ENCODE assay signal across 8 cellular contexts in the genomic region with DNA sequence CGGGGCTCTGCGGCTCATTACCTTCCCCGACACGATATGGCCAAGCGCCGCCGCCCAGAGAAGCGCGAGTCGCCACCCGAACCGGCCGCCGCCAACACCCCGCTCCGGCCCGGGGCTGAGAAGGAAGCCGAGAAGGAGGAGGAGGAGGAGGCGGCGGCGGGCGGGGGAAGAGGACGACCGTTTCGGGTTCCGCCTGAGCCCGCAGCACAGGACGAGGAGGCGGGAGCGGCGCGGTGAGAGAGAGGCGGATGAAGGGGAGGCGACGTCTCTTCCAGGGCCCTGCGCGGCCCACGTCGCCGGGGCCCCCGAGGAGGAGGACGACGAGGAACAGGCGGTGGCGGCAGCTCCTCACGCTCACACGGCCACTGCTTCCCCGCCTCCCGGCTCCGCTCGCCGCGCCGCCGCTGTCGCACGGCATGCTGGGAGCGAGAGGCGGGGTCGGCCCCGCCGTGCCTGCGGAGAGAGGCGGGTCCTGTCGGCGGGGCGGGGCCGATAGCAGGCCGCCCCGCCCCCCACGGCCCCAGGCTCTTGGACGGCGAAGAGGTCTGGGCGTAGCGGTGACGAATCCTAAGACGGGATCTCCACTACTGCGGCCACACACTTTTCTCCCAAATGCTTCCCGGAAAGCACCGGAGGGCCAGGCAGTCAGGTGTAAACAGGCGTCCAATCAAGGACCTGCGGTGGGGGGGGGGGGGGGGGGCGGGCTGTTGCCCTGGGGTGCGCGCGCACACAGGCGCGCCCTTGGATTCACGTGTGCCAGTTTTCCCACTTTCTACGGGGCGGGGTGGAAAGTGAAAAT.
A peak's percentile ranks its signal among the peaks of the same experiment; 100 is the strongest.
DNase-seq lines count a peak whose midpoint lies in the region; ATAC-seq, FAIRE-seq and TF ChIP-seq lines count a peak whose summit lies in the region.

No MANE protein-coding gene starts in this region.

- peak; percentile 77 for TF ChIP-seq POLR2A in H54 (IDR thresholded peaks at IDR 0.05; ENCODE audit: low read depth, low read length)

- TF ChIP-seq CTCF in glutamatergic neuron (IDR thresholded peaks at IDR 0.05; ENCODE audit: partially characterized antibody, unreplicated experiment) (no peak), omental fat pad (IDR thresholded peaks at IDR 0.05) (no peak)

- peak; percentile 89 for FAIRE-seq in H54 (lab: Jason Lieb, UNC)

- ATAC-seq in SK-N-SH treated with all-trans-retinoic acid at 6 μM for 48 hours (peak; percentile 92), omental fat pad (ENCODE audit: low FRiP score) (peak; percentile 99)

- no peaks in the 10 kb centered on the region for H3K27me3 Mint-ChIP-seq in activated naive CD8-positive, alpha-beta T cell
- no peaks in the 10 kb centered on the region for H3K27me3 Mint-ChIP-seq in glutamatergic neuron (ENCODE audit: unreplicated experiment)

- H3K27ac ChIP-seq in temporal lobe (ENCODE audit: low read depth, low read length), result peak overlapping the region; percentile 50

- peak overlapping the region; percentile 78 for H3K4me3 Mint-ChIP-seq in activated naive CD8-positive, alpha-beta T cell
- H3K4me3 Mint-ChIP-seq in glutamatergic neuron (ENCODE audit: unreplicated experiment), result peak overlapping the region; percentile 75

- H3K9me3 Mint-ChIP-seq in activated naive CD8-positive, alpha-beta T cell (ENCODE audit: low read depth), result no peaks in the 10 kb centered on the region
- no peaks in the 10 kb centered on the region for H3K9me3 Mint-ChIP-seq in glutamatergic neuron (ENCODE audit: unreplicated experiment)

- H3K27ac Mint-ChIP-seq in activated naive CD8-positive, alpha-beta T cell, result peak overlapping the region; percentile 54
- H3K27ac Mint-ChIP-seq in glutamatergic neuron (ENCODE audit: unreplicated experiment), result no peak overlapping the region

- peaks cover 19% of the 10 kb centered on the region for H3K4me1 Mint-ChIP-seq in activated naive CD8-positive, alpha-beta T cell (ENCODE audit: low read depth)
- H3K4me1 Mint-ChIP-seq in glutamatergic neuron (ENCODE audit: low read depth, unreplicated experiment), result peaks cover 10% of the 10 kb centered on the region

- peak; percentile 70 for DNase-seq in GF-D8 (lab: John Stamatoyannopoulos, UW)
- DNase-seq in H54 (ENCODE audit: insufficient read length, low spot score), result peak; percentile 77
- peak; percentile 95 for DNase-seq in LoVo (ENCODE audit: low spot score)
- DNase-seq in glutamatergic neuron, result peak; percentile 97
- peak; percentile 57 for DNase-seq in omental fat pad (ENCODE audit: low spot score)

- H3K36me3 Mint-ChIP-seq in activated naive CD8-positive, alpha-beta T cell, result no peaks in the 10 kb centered on the region
- H3K36me3 Mint-ChIP-seq in glutamatergic neuron (ENCODE audit: unreplicated experiment), result no peaks in the 10 kb centered on the region

TF ChIP-seq in SK-N-SH treated with all-trans-retinoic acid at 6 μM for 48 hours, 23 proteins besides CTCF, POLR2A, EP300 and RAD21:
- TF ChIP-seq TOX (CRISPR knock-in tag; IDR thresholded peaks at IDR 0.05; ENCODE audit: borderline replicate concordance) (no peak), OSR1 (CRISPR knock-in tag; IDR thresholded peaks at IDR 0.05) (no peak), SNAI2 (CRISPR knock-in tag; IDR thresholded peaks at IDR 0.05) (no peak), ESRRG (CRISPR knock-in tag; IDR thresholded peaks at IDR 0.05) (no peak), TCF4 (CRISPR knock-in tag; IDR thresholded peaks at IDR 0.05; ENCODE audit: borderline replicate concordance) (no peak), CSDC2 (CRISPR knock-in tag; IDR thresholded peaks at IDR 0.05) (no peak), ZNF8 (CRISPR knock-in tag; IDR thresholded peaks at IDR 0.05) (no peak), BACH2 (CRISPR knock-in tag; IDR thresholded peaks at IDR 0.05; ENCODE audit: borderline replicate concordance) (no peak), ARNTL (CRISPR knock-in tag; IDR thresholded peaks at IDR 0.05; ENCODE audit: borderline replicate concordance, low read depth) (no peak), PPARA (CRISPR knock-in tag; IDR thresholded peaks at IDR 0.05; ENCODE audit: borderline replicate concordance) (no peak), ZC3H10 (CRISPR knock-in tag; IDR thresholded peaks at IDR 0.05) (no peak)
- TF ChIP-seq, protein P1, sequence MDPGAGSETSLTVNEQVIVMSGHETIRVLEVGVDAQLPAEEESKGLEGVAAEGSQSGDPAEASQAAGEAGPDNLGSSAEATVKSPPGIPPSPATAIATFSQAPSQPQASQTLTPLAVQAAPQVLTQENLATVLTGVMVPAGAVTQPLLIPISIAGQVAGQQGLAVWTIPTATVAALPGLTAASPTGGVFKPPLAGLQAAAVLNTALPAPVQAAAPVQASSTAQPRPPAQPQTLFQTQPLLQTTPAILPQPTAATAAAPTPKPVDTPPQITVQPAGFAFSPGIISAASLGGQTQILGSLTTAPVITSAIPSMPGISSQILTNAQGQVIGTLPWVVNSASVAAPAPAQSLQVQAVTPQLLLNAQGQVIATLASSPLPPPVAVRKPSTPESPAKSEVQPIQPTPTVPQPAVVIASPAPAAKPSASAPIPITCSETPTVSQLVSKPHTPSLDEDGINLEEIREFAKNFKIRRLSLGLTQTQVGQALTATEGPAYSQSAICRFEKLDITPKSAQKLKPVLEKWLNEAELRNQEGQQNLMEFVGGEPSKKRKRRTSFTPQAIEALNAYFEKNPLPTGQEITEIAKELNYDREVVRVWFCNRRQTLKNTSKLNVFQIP (CRISPR knock-in tag; IDR thresholded peaks at IDR 0.05; ENCODE audit: borderline replicate concordance, low read depth), result no peak
- TF ChIP-seq, protein P2, sequence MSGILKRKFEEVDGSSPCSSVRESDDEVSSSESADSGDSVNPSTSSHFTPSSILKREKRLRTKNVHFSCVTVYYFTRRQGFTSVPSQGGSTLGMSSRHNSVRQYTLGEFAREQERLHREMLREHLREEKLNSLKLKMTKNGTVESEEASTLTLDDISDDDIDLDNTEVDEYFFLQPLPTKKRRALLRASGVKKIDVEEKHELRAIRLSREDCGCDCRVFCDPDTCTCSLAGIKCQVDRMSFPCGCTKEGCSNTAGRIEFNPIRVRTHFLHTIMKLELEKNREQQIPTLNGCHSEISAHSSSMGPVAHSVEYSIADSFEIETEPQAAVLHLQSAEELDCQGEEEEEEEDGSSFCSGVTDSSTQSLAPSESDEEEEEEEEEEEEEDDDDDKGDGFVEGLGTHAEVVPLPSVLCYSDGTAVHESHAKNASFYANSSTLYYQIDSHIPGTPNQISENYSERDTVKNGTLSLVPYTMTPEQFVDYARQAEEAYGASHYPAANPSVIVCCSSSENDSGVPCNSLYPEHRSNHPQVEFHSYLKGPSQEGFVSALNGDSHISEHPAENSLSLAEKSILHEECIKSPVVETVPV (CRISPR knock-in tag; IDR thresholded peaks at IDR 0.05), result no peak
- TF ChIP-seq, protein P3, sequence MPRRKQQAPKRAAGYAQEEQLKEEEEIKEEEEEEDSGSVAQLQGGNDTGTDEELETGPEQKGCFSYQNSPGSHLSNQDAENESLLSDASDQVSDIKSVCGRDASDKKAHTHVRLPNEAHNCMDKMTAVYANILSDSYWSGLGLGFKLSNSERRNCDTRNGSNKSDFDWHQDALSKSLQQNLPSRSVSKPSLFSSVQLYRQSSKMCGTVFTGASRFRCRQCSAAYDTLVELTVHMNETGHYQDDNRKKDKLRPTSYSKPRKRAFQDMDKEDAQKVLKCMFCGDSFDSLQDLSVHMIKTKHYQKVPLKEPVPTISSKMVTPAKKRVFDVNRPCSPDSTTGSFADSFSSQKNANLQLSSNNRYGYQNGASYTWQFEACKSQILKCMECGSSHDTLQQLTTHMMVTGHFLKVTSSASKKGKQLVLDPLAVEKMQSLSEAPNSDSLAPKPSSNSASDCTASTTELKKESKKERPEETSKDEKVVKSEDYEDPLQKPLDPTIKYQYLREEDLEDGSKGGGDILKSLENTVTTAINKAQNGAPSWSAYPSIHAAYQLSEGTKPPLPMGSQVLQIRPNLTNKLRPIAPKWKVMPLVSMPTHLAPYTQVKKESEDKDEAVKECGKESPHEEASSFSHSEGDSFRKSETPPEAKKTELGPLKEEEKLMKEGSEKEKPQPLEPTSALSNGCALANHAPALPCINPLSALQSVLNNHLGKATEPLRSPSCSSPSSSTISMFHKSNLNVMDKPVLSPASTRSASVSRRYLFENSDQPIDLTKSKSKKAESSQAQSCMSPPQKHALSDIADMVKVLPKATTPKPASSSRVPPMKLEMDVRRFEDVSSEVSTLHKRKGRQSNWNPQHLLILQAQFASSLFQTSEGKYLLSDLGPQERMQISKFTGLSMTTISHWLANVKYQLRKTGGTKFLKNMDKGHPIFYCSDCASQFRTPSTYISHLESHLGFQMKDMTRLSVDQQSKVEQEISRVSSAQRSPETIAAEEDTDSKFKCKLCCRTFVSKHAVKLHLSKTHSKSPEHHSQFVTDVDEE (CRISPR knock-in tag; IDR thresholded peaks at IDR 0.05), result no peak
- TF ChIP-seq, protein P4, sequence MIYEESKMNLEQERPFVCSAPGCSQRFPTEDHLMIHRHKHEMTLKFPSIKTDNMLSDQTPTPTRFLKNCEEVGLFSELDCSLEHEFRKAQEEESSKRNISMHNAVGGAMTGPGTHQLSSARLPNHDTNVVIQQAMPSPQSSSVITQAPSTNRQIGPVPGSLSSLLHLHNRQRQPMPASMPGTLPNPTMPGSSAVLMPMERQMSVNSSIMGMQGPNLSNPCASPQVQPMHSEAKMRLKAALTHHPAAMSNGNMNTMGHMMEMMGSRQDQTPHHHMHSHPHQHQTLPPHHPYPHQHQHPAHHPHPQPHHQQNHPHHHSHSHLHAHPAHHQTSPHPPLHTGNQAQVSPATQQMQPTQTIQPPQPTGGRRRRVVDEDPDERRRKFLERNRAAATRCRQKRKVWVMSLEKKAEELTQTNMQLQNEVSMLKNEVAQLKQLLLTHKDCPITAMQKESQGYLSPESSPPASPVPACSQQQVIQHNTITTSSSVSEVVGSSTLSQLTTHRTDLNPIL (CRISPR knock-in tag; IDR thresholded peaks at IDR 0.05; ENCODE audit: low read depth), result no peak

Comparison
In these comparisons a context has a peak if more than half of its experiments do, and no peak if none do; other contexts are left out.
1. Peak in every context shown above with its lines: DNase-seq, ATAC-seq and H3K27ac ChIP-seq.